8 cellular contexts compared by ENCODE assay signal in genomic region chr19:1874554-1875185, GRCh38. TPM values are rescaled to one million over a fixed set of nuclear protein-coding genes. Genes with fewer than 3 reads are reported as not detected.
DNase-seq lines count a peak whose midpoint lies in the region; ATAC-seq and TF ChIP-seq lines count a peak whose summit lies in the region.

No MANE protein-coding gene starts in this region.

- POLR2A ChIA-PET in T-cell (lab: Charles Lee), result interaction anchor here (0.6 to 0.8 kb wide), 4 partner anchors 10 to 360 kb away, joined by 3 to 7 read pairs (median 4); no protein-coding TSS in a partner anchor

- WGBS in trophoblast cell (ENCODE audit: extremely low coverage, insufficient coverage, insufficient read length), result no CpG with 5 or more reads among the region's 16 CpGs

- DNase-seq in NCI-H2171 treated with DMSO at 0.1 percent for 48 hours (lab: John Stamatoyannopoulos, UW) (peak; percentile 17), NCI-H2171 (lab: John Stamatoyannopoulos, UW) (no peak), T-cell (peak in 7 of 34 experiments; percentile 30 to 60 (median 49)), erythroblast (lab: John Stamatoyannopoulos, UW) (peak; percentile 76 to 78), trophoblast cell (no peak), H4 (ENCODE audit: low spot score) (no peak), 8988T (no peak)

- H3K79me2 ChIP-seq in trophoblast cell (ENCODE audit: control insufficient read depth, insufficient read depth, low read length, poor library complexity), result peaks cover 14% of the 10 kb centered on the region

- peak overlapping the region; percentile 95 to 99 (median 98) for H3K4me3 Mint-ChIP-seq in T-cell

- peaks cover 30 to 45% (median 38%) of the 10 kb centered on the region in 3 donors for H3K4me1 Mint-ChIP-seq in T-cell

- H3K27ac Mint-ChIP-seq in T-cell, result peak overlapping the region; percentile 94 to 96

- no peaks in the 10 kb centered on the region for H3K9me3 Mint-ChIP-seq in T-cell

- H3K27me3 Mint-ChIP-seq in T-cell, result no peaks in the 10 kb centered on the region

- peak overlapping the region; percentile 76 for H3K9ac ChIP-seq in trophoblast cell (ENCODE audit: low read length)

- peaks cover 13 to 26% of the 10 kb centered on the region in 2 experiments for H3K36me3 ChIP-seq in trophoblast cell (ENCODE audit: control insufficient read depth in 1 of 2, insufficient read depth in 2 of 2, low read length in 2 of 2)

- H3K14ac ChIP-seq in trophoblast cell (ENCODE audit: low read length), result no peak overlapping the region

- peaks cover 10% of the 10 kb centered on the region for H3K79me1 ChIP-seq in trophoblast cell (ENCODE audit: low read length)

- no peak overlapping the region for H3K23ac ChIP-seq in trophoblast cell (ENCODE audit: low read length)

- H2BK5ac ChIP-seq in trophoblast cell (ENCODE audit: low read depth, low read length, poor library complexity), result no peak overlapping the region

- H2AFZ ChIP-seq in trophoblast cell (ENCODE audit: insufficient read depth, low read length, poor library complexity), result no peak overlapping the region

- no peaks in the 10 kb centered on the region for H3K36me3 Mint-ChIP-seq in T-cell

- no peak overlapping the region for H3K18ac ChIP-seq in trophoblast cell (ENCODE audit: low read length)

- no peak overlapping the region for H3K27ac ChIP-seq in trophoblast cell (ENCODE audit: low read depth, low read length)

- peak overlapping the region; percentile 70 for H3K4me2 ChIP-seq in trophoblast cell (ENCODE audit: low read length)

- peaks cover 7% of the 10 kb centered on the region for H3K9me3 ChIP-seq in trophoblast cell (ENCODE audit: insufficient read depth, low read depth, low read length)

- H4K8ac ChIP-seq in trophoblast cell (ENCODE audit: low read depth, low read length), result no peak overlapping the region

- H2AK5ac ChIP-seq in trophoblast cell (ENCODE audit: low read length), result no peak overlapping the region

- CTCF ChIA-PET in T-cell (lab: Charles Lee), result interaction anchor here in 1 of 2 donors (0.6 to 0.9 kb wide), 4 partner anchors 10 to 364 kb away, joined by 3 to 7 read pairs (median 4); no protein-coding TSS in a partner anchor

- no peaks in the 10 kb centered on the region for H3K27me3 ChIP-seq in trophoblast cell (ENCODE audit: insufficient read depth, low read length)

- peak overlapping the region; percentile 87 for H3K4ac ChIP-seq in trophoblast cell (ENCODE audit: low read depth, low read length)

- no peak overlapping the region for H3K4me3 ChIP-seq in trophoblast cell (ENCODE audit: low read depth, low read length)

- H2BK12ac ChIP-seq in trophoblast cell (ENCODE audit: low read length), result no peak overlapping the region

- TF ChIP-seq POLR2A in erythroblast (IDR thresholded peaks at IDR 0.05; ENCODE audit: low read length), result no peak

- no peak overlapping the region for H4K91ac ChIP-seq in trophoblast cell (ENCODE audit: low read depth, low read length)

- H4K12ac ChIP-seq in trophoblast cell (ENCODE audit: low read depth, low read length), result no peak overlapping the region

- H3K4me1 ChIP-seq in trophoblast cell (ENCODE audit: control insufficient read depth in 1 of 2, insufficient read depth in 2 of 2, low read length in 2 of 2), result peaks cover 10 to 11% of the 10 kb centered on the region in 2 experiments

- ATAC-seq in T-cell (replicated peaks in 1 of 4) (peak in 2 of 4 experiments; percentile 20 to 67), HG02623 (IDR thresholded peaks at IDR 0.05; ENCODE audit: unreplicated experiment) (no peak)

- H2BK120ac ChIP-seq in trophoblast cell (ENCODE audit: insufficient read depth, low read length, poor library complexity), result no peak overlapping the region

RNA-seq across cellular contexts. Expression of gene ABHD17A, which starts 10.6 kb away (rescaled TPM):
- 100 to 1,000 TPM; 136 to 185 (median 151) TPM for total RNA-seq in T-cell
- polyA plus RNA-seq in trophoblast cell (2013), result 55.3 and 58.0 TPM in 2 replicates
- total RNA-seq in H4 (2014; rRNA removed; shearing (Covaris generic)), result 20.2 and 40.6 TPM in 2 replicates

RNA-seq across cellular contexts. Expression of gene KLF16, which starts 11.3 kb away (rescaled TPM):
- 10 to 100 TPM; 29.8 to 61.4 (median 32.7) TPM for total RNA-seq in T-cell
- polyA plus RNA-seq in trophoblast cell (2013), result 18.5 and 21.1 TPM in 2 replicates
- 1.8 and 4.6 TPM in 2 replicates for total RNA-seq in H4 (2014; rRNA removed; shearing (Covaris generic))

RNA-seq across cellular contexts. Expression of gene REXO1, which starts 26.4 kb away (rescaled TPM):
- total RNA-seq in T-cell, result 10 to 100 TPM; 68.4 to 97.5 (median 78.7) TPM
- 24.5 and 26.8 TPM in 2 replicates for polyA plus RNA-seq in trophoblast cell (2013)
- total RNA-seq in H4 (2014; rRNA removed; shearing (Covaris generic)), result 2.3 and 4.2 TPM in 2 replicates

RNA-seq across cellular contexts. Expression of gene ADAT3, which starts 30.5 kb away (rescaled TPM):
- 10 to 100 TPM in 1 of 5 donors, 1 to 10 TPM in 4; 6.0 to 16.1 (median 7.7) TPM for total RNA-seq in T-cell
- polyA plus RNA-seq in trophoblast cell (2013), result 10.9 and 12.1 TPM in 2 replicates
- 0.93 and 1.0 TPM in 2 replicates for total RNA-seq in H4 (2014; rRNA removed; shearing (Covaris generic))

RNA-seq across cellular contexts. Expression of gene SCAMP4, which starts 30.5 kb away (rescaled TPM):
- total RNA-seq in T-cell, result 10 to 100 TPM; 24.8 to 49.2 (median 27.5) TPM
- 70.2 and 70.3 TPM in 2 replicates for polyA plus RNA-seq in trophoblast cell (2013)
- total RNA-seq in H4 (2014; rRNA removed; shearing (Covaris generic)), result 66.3 and 68.3 TPM in 2 replicates

Comparison
In these comparisons a context has a peak if more than half of its experiments do, and no peak if none do; other contexts are left out.
1. DNase-seq: peak in NCI-H2171 treated with DMSO at 0.1 percent for 48 hours (single experiment) and erythroblast (2 of 2); none in NCI-H2171 (single experiment), trophoblast cell (0 of 2), H4 (single experiment) and 8988T (single experiment).
2. RNA of gene REXO1, which starts 26.4 kb away (total RNA-seq): 68.4 to 97.5 TPM in T-cell; 2.3 to 4.2 TPM in H4; every median in the first group is over 10 times any median in the second.